In the genomic region with DNA sequence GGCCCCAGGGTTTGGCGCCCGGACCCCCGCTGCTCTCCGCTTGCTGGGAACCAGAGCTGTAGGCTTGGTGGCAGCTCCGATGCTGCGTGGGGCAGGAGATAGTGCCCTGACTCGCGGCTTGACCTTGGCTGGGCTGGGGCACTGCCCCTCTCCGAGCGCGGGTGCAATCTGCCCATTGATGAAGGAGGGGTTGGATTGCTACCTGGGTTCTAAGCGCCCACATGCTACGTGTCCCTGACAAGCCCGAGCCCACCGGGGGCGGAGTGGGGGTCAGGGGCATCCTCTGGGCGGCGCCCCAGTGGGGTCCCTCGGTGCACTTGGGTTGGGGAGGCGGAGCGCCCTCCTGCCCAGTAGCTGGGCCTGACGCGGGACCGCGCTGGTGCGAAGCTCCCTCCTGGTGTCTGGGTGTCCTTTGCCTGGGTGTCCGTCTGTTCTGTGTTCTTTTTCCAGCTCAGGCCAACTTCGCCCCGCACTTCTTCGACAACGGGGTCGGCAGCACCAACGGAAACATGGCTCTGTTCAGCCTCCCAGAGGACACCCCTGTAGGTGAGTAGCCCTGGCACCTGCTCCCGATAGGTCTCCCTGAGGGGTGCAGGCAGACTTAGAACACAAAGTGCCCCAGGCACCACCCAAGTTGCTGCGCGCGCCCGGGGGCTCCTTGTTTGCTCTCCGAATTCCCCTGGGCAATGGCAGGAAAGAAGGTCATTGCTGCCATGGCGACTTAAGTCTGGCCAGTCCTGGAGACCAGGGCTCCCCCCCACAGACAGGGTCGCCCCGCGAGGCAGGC, we compare ENCODE assay signal across 10 cellular contexts. TPM values are rescaled to one million over a fixed set of nuclear protein-coding genes. Genes with fewer than 3 reads are reported as not detected.
DNase-seq lines count a peak whose midpoint lies in the region; ATAC-seq, FAIRE-seq and TF ChIP-seq lines count a peak whose summit lies in the region.
"Had no signal": no experiment of that assay in that cellular context is flagged by ENCODE, and none has a peak within 500 bp of the region (broad histone marks: within the 10 kb centered on the region; RNA-seq: fewer than 3 reads in every experiment).

No MANE protein-coding gene starts in this region.

- no peak for FAIRE-seq in pancreas (lab: Jason Lieb, UNC)

- peak; percentile 59 for DNase-seq in endodermal cell
- DNase-seq in pancreas, result no peak
- DNase-seq in mesenteric fat pad (ENCODE audit: low spot score), result no peak
- DNase-seq in NCI-H2107 (lab: John Stamatoyannopoulos, UW), result no peak
- DNase-seq: OCI-M1 had no signal

- H3K4me1 ChIP-seq in endodermal cell (ENCODE audit: control insufficient read depth, insufficient read depth, low read length), result no peaks in the 10 kb centered on the region
- peaks cover 0 to 6% (median 5%) of the 10 kb centered on the region in 3 donors for H3K4me1 ChIP-seq in pancreas

- WGBS in endodermal cell (ENCODE audit: insufficient coverage in 1 of 2, insufficient read length in 1 of 2), 2 experiments, result 41 to 43% methylated on average over 23 to 43 of the region's 43 CpGs
- WGBS in pancreas, 2 donors, result 12 to 15% methylated on average over 42 to 43 of the region's 43 CpGs

- TF ChIP-seq CTCF in endodermal cell (conservative IDR thresholded peaks at IDR 0.05), result no peak
- TF ChIP-seq CTCF in pancreas (IDR thresholded peaks at IDR 0.05), result no peak

- no peaks in the 10 kb centered on the region for H3K9me3 Mint-ChIP-seq in endodermal cell

- H3K27me3 Mint-ChIP-seq in endodermal cell (ENCODE audit: insufficient read depth), result peaks cover 86% of the 10 kb centered on the region

- ATAC-seq in HG03460 (IDR thresholded peaks at IDR 0.05; ENCODE audit: unreplicated experiment) (peak; percentile 9), pancreas (peak in 2 of 4 donors; percentile 9 to 20), GM18870 (IDR thresholded peaks at IDR 0.05; ENCODE audit: unreplicated experiment) (no peak), GM21529 (IDR thresholded peaks at IDR 0.05; ENCODE audit: unreplicated experiment) (no peak)

- no peaks in the 10 kb centered on the region for H3K36me3 Mint-ChIP-seq in endodermal cell (ENCODE audit: low read depth)

- H3K4me3 Mint-ChIP-seq in endodermal cell, result peak overlapping the region; percentile 45

- intact Hi-C loops in pancreas (cut with DNase I), result no loop called here

- no peak overlapping the region for H3K9ac ChIP-seq in endodermal cell (ENCODE audit: extremely low read depth, low read length, poor library complexity, severe bottlenecking)

- H3K27ac ChIP-seq in endodermal cell (ENCODE audit: low read depth, low read length), result no peak overlapping the region
- no peak overlapping the region for H3K27ac ChIP-seq in pancreas

- no peaks in the 10 kb centered on the region for H3K9me3 ChIP-seq in endodermal cell (ENCODE audit: control insufficient read depth, low read length)
- H3K9me3 ChIP-seq in pancreas, result no peaks in the 10 kb centered on the region

- peak overlapping the region; percentile 49; the same call in 1 of the 2 replicates for H3K4me3 ChIP-seq in GM08714 (ENCODE audit: low read length)
- H3K4me3 ChIP-seq in endodermal cell (ENCODE audit: low read length), result peak overlapping the region; percentile 39
- H3K4me3 ChIP-seq in pancreas, result peak overlapping the region in 3 of 4 donors; percentile 8 to 46 (median 29)

- H3K27ac Mint-ChIP-seq in endodermal cell, result no peak overlapping the region

- no peaks in the 10 kb centered on the region for H3K36me3 ChIP-seq in endodermal cell (ENCODE audit: control insufficient read depth, insufficient read depth, low read length)
- H3K36me3 ChIP-seq in pancreas, result no peaks in the 10 kb centered on the region

- H3K4me1 Mint-ChIP-seq in endodermal cell, result peaks cover 11% of the 10 kb centered on the region

- peaks cover 95% of the 10 kb centered on the region for H3K27me3 ChIP-seq in endodermal cell (ENCODE audit: control insufficient read depth, insufficient read depth, low read length, poor library complexity, severe bottlenecking)
- peaks cover 0 to 10% (median 0%) of the 10 kb centered on the region in 4 donors for H3K27me3 ChIP-seq in pancreas

RNA-seq across cellular contexts. Expression of gene CDHR1, which starts 0.9 kb away (rescaled TPM):
- 1 to 10 TPM in 1 of 2 donors, under 1 TPM in 1; 0.77 to 4.1 TPM for total RNA-seq in endodermal cell
- 1.7 TPM for polyA plus RNA-seq in endodermal cell (2013, experiment 1 of 2)
- 1.8 TPM for polyA plus RNA-seq in endodermal cell (2013, experiment 2 of 2)
- total RNA-seq in pancreas, result under 1 TPM in 5 of 6 donors, not detected in 1; 0.03 to 0.50 (median 0.32) TPM
- polyA plus RNA-seq in pancreas, result under 1 TPM; 0.72 to 0.77 TPM
- 0.35 TPM for total RNA-seq in mesenteric fat pad

RNA-seq across cellular contexts. Expression of gene GPR15LG, which starts 21.6 kb away (rescaled TPM):
- not detected for total RNA-seq in endodermal cell
- not detected for polyA plus RNA-seq in endodermal cell (2013, experiment 1 of 2)
- polyA plus RNA-seq in endodermal cell (2013, experiment 2 of 2), result not detected
- under 1 TPM in 1 of 6 donors, not detected in 5; 0.32 TPM for total RNA-seq in pancreas
- polyA plus RNA-seq in pancreas, result under 1 TPM; 0.09 to 0.23 TPM
- not detected for total RNA-seq in mesenteric fat pad
- total RNA-seq: glomerular endothelial cell had no signal

RNA-seq across cellular contexts. Expression of gene LRIT2, which starts 30.1 kb away (rescaled TPM):
- total RNA-seq in endodermal cell (not detected), pancreas (not detected), mesenteric fat pad (not detected)
- not detected for polyA plus RNA-seq in endodermal cell (2013, experiment 1 of 2)
- not detected for polyA plus RNA-seq in endodermal cell (2013, experiment 2 of 2)
- not detected for polyA plus RNA-seq in pancreas
- total RNA-seq: glomerular endothelial cell had no signal

RNA-seq across cellular contexts. Expression of gene LRIT1, which starts 46.1 kb away (rescaled TPM):
- total RNA-seq in endodermal cell (under 1 TPM in 1 of 2 donors, not detected in 1; 0.11 TPM), pancreas (not detected), mesenteric fat pad (not detected)
- not detected for polyA plus RNA-seq in endodermal cell (2013, experiment 1 of 2)
- not detected for polyA plus RNA-seq in endodermal cell (2013, experiment 2 of 2)
- polyA plus RNA-seq in pancreas, result not detected
- total RNA-seq: glomerular endothelial cell had no signal

RNA-seq across cellular contexts. Expression of gene RGR, which starts 49.6 kb away (rescaled TPM):
- total RNA-seq in endodermal cell (not detected), pancreas (not detected), mesenteric fat pad (not detected)
- 0.46 TPM for polyA plus RNA-seq in endodermal cell (2013, experiment 1 of 2)
- not detected for polyA plus RNA-seq in endodermal cell (2013, experiment 2 of 2)
- not detected for polyA plus RNA-seq in pancreas
- total RNA-seq: glomerular endothelial cell had no signal
